Comparison of ENCODE assay signal across 2 cellular contexts in the genomic region with DNA sequence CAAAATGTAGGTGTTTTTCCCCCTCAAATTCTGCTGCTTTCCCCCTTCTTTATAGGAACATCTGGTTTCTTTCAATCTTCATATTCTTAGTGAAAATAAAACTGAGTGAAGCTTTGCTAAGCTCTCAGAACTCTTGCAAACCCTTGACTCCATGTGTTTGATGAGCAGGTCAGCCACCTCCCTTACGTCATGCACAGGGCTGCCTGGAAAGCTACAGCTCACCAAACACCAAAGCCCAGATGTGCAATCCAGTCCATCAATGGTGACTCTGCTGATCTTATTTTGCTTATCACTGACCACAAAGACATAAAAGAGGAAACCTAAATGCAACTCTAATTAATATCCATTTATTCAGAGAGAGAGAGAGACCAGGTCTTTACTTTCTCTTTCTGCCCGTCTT.
TF ChIP-seq lines count a peak whose summit lies in the region.

No MANE protein-coding gene starts in this region.

TF ChIP-seq in GM12878, 131 proteins besides CTCF, POLR2A, EP300 and RAD21:
- TF ChIP-seq PAX5 (IDR thresholded peaks at IDR 0.05; ENCODE audit: borderline replicate concordance, low read depth, low read length) (no peak), POLR2AphosphoS2 (IDR thresholded peaks at IDR 0.05; ENCODE audit: low read depth, low read length) (no peak), RBBP5 (conservative IDR thresholded peaks at IDR 0.05) (no peak), CREM (IDR thresholded peaks at IDR 0.05; ENCODE audit: low read depth) (peak; percentile 38; the same call in 1 of the 2 replicates), ATF7 (IDR thresholded peaks at IDR 0.05; ENCODE audit: low read depth) (peak; percentile 58; the same call in 1 of the 2 replicates)
- TF ChIP-seq, protein P1, sequence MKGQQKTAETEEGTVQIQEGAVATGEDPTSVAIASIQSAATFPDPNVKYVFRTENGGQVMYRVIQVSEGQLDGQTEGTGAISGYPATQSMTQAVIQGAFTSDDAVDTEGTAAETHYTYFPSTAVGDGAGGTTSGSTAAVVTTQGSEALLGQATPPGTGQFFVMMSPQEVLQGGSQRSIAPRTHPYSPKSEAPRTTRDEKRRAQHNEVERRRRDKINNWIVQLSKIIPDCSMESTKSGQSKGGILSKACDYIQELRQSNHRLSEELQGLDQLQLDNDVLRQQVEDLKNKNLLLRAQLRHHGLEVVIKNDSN (IDR thresholded peaks at IDR 0.05; ENCODE audit: borderline replicate concordance, extremely low read length, insufficient read depth, low read depth, low read length) = no peak

TF ChIP-seq in neural cell, 6 proteins besides CTCF, POLR2A, EP300 and RAD21:
- TF ChIP-seq, protein P2, sequence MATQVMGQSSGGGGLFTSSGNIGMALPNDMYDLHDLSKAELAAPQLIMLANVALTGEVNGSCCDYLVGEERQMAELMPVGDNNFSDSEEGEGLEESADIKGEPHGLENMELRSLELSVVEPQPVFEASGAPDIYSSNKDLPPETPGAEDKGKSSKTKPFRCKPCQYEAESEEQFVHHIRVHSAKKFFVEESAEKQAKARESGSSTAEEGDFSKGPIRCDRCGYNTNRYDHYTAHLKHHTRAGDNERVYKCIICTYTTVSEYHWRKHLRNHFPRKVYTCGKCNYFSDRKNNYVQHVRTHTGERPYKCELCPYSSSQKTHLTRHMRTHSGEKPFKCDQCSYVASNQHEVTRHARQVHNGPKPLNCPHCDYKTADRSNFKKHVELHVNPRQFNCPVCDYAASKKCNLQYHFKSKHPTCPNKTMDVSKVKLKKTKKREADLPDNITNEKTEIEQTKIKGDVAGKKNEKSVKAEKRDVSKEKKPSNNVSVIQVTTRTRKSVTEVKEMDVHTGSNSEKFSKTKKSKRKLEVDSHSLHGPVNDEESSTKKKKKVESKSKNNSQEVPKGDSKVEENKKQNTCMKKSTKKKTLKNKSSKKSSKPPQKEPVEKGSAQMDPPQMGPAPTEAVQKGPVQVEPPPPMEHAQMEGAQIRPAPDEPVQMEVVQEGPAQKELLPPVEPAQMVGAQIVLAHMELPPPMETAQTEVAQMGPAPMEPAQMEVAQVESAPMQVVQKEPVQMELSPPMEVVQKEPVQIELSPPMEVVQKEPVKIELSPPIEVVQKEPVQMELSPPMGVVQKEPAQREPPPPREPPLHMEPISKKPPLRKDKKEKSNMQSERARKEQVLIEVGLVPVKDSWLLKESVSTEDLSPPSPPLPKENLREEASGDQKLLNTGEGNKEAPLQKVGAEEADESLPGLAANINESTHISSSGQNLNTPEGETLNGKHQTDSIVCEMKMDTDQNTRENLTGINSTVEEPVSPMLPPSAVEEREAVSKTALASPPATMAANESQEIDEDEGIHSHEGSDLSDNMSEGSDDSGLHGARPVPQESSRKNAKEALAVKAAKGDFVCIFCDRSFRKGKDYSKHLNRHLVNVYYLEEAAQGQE (IDR thresholded peaks at IDR 0.05; ENCODE audit: borderline replicate concordance) = no peak
- TF ChIP-seq EZH2 (IDR thresholded peaks at IDR 0.05; ENCODE audit: borderline replicate concordance, insufficient read depth, low read length, poor library complexity, severe bottlenecking) (no peak), MXI1 (conservative IDR thresholded peaks at IDR 0.05; ENCODE audit: poor library complexity, severe bottlenecking) (no peak)
